In the genomic region with DNA sequence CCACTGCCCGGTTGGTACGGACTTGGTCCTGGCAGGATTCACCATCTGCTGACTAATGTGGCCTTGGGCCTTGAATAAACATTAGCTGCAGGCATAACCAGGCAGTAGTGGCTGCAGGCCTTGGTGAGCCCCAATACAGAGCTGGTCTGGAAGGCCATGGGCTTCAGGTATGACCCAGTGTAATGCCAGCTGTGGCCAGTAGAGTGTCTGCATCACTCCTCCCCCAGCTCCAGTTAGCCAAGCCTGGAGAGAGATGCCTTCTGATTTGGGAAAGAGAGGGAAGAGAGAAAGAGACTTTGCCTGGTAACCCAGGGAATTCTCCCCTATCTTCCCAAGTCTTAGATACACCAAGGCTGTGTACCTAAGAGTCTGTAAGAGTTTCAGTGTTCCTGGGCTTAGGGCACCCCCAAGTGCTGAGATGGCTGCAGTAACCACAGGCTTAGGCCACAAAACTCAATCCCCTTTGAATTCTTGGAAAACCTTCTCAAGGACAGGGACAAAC, we compare ENCODE assay signal across 1 cellular context.
TF ChIP-seq lines count a peak whose summit lies in the region.

No MANE protein-coding gene starts in this region.

TF ChIP-seq in liver, 16 proteins besides CTCF, POLR2A, EP300 and RAD21 (continued from another document):
- TF ChIP-seq, protein P1, sequence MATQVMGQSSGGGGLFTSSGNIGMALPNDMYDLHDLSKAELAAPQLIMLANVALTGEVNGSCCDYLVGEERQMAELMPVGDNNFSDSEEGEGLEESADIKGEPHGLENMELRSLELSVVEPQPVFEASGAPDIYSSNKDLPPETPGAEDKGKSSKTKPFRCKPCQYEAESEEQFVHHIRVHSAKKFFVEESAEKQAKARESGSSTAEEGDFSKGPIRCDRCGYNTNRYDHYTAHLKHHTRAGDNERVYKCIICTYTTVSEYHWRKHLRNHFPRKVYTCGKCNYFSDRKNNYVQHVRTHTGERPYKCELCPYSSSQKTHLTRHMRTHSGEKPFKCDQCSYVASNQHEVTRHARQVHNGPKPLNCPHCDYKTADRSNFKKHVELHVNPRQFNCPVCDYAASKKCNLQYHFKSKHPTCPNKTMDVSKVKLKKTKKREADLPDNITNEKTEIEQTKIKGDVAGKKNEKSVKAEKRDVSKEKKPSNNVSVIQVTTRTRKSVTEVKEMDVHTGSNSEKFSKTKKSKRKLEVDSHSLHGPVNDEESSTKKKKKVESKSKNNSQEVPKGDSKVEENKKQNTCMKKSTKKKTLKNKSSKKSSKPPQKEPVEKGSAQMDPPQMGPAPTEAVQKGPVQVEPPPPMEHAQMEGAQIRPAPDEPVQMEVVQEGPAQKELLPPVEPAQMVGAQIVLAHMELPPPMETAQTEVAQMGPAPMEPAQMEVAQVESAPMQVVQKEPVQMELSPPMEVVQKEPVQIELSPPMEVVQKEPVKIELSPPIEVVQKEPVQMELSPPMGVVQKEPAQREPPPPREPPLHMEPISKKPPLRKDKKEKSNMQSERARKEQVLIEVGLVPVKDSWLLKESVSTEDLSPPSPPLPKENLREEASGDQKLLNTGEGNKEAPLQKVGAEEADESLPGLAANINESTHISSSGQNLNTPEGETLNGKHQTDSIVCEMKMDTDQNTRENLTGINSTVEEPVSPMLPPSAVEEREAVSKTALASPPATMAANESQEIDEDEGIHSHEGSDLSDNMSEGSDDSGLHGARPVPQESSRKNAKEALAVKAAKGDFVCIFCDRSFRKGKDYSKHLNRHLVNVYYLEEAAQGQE (IDR thresholded peaks at IDR 0.05): no peak
- peak; percentile 71 for TF ChIP-seq FOXA2 (IDR thresholded peaks at IDR 0.05)
- TF ChIP-seq, protein P2, sequence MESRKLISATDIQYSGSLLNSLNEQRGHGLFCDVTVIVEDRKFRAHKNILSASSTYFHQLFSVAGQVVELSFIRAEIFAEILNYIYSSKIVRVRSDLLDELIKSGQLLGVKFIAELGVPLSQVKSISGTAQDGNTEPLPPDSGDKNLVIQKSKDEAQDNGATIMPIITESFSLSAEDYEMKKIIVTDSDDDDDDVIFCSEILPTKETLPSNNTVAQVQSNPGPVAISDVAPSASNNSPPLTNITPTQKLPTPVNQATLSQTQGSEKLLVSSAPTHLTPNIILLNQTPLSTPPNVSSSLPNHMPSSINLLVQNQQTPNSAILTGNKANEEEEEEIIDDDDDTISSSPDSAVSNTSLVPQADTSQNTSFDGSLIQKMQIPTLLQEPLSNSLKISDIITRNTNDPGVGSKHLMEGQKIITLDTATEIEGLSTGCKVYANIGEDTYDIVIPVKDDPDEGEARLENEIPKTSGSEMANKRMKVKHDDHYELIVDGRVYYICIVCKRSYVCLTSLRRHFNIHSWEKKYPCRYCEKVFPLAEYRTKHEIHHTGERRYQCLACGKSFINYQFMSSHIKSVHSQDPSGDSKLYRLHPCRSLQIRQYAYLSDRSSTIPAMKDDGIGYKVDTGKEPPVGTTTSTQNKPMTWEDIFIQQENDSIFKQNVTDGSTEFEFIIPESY (IDR thresholded peaks at IDR 0.05): peak; percentile 44
- TF ChIP-seq, protein P3, sequence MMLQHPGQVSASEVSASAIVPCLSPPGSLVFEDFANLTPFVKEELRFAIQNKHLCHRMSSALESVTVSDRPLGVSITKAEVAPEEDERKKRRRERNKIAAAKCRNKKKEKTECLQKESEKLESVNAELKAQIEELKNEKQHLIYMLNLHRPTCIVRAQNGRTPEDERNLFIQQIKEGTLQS (IDR thresholded peaks at IDR 0.05): no peak
- no peak for TF ChIP-seq NR2F2 (IDR thresholded peaks at IDR 0.05)
- TF ChIP-seq HNF4G (IDR thresholded peaks at IDR 0.05): no peak
- peak in 1 of 2 donors; percentile 38 for TF ChIP-seq JUND (IDR thresholded peaks at IDR 0.05)
- peak; percentile 71 for TF ChIP-seq YY1 (IDR thresholded peaks at IDR 0.05)
- TF ChIP-seq, protein P4, sequence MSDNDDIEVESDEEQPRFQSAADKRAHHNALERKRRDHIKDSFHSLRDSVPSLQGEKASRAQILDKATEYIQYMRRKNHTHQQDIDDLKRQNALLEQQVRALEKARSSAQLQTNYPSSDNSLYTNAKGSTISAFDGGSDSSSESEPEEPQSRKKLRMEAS (IDR thresholded peaks at IDR 0.05): no peak
- TF ChIP-seq RXRA (IDR thresholded peaks at IDR 0.05): peak; percentile 49 to 69
- peak; percentile 45 to 70 for TF ChIP-seq HNF4A (conservative IDR thresholded peaks at IDR 0.05)
- TF ChIP-seq EGR1 (IDR thresholded peaks at IDR 0.05; ENCODE audit: low read depth in 2 of 2): no peak
- no peak for TF ChIP-seq GABPA (IDR thresholded peaks at IDR 0.05 in 1 of 2, conservative IDR thresholded peaks at IDR 0.05 in 1 of 2)
